ENCODE assay signal across 1 cellular context in the genomic region with DNA sequence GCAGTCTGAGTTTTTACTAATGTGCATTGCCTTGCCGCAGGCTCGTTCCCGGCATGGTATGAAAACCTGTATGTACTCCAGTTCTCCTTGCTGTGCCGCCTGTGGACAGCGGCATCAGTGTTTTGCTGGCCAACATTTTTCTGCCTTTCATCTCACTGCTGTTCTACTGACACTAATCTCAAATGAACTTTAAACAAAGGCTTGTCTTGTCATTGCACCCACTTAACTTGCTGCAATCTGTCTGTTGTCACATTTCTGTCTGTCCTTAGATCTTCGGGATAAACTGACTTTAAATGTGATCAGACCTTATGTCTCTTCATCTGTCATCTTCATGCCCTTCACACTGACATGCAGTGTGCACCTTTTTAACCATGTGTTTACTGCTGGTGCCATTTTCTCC.
TF ChIP-seq lines count a peak whose summit lies in the region.

No MANE protein-coding gene starts in this region.

TF ChIP-seq in HepG2, 621 proteins besides CTCF, POLR2A, EP300 and RAD21 (continued from another document):
- TF ChIP-seq, protein P1, sequence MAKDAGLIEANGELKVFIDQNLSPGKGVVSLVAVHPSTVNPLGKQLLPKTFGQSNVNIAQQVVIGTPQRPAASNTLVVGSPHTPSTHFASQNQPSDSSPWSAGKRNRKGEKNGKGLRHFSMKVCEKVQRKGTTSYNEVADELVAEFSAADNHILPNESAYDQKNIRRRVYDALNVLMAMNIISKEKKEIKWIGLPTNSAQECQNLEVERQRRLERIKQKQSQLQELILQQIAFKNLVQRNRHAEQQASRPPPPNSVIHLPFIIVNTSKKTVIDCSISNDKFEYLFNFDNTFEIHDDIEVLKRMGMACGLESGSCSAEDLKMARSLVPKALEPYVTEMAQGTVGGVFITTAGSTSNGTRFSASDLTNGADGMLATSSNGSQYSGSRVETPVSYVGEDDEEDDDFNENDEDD (CRISPR knock-in tag; IDR thresholded peaks at IDR 0.05; ENCODE audit: borderline replicate concordance) = no peak
- TF ChIP-seq HMGA1 (CRISPR knock-in tag; conservative IDR thresholded peaks at IDR 0.05) = no peak
- TF ChIP-seq KLF6 (CRISPR knock-in tag; IDR thresholded peaks at IDR 0.05) = no peak
- 0 out of 2 replicates have a peak, but pooled peaks have one; percentile 14 for TF ChIP-seq HOXA3 (CRISPR knock-in tag; IDR thresholded peaks at IDR 0.05)
- TF ChIP-seq ZNF256 (CRISPR knock-in tag; conservative IDR thresholded peaks at IDR 0.05) = no peak
- no peak for TF ChIP-seq MZF1 (CRISPR knock-in tag; IDR thresholded peaks at IDR 0.05; ENCODE audit: borderline replicate concordance)
- TF ChIP-seq, protein P2, sequence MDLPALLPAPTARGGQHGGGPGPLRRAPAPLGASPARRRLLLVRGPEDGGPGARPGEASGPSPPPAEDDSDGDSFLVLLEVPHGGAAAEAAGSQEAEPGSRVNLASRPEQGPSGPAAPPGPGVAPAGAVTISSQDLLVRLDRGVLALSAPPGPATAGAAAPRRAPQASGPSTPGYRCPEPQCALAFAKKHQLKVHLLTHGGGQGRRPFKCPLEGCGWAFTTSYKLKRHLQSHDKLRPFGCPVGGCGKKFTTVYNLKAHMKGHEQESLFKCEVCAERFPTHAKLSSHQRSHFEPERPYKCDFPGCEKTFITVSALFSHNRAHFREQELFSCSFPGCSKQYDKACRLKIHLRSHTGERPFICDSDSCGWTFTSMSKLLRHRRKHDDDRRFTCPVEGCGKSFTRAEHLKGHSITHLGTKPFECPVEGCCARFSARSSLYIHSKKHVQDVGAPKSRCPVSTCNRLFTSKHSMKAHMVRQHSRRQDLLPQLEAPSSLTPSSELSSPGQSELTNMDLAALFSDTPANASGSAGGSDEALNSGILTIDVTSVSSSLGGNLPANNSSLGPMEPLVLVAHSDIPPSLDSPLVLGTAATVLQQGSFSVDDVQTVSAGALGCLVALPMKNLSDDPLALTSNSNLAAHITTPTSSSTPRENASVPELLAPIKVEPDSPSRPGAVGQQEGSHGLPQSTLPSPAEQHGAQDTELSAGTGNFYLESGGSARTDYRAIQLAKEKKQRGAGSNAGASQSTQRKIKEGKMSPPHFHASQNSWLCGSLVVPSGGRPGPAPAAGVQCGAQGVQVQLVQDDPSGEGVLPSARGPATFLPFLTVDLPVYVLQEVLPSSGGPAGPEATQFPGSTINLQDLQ (CRISPR knock-in tag; IDR thresholded peaks at IDR 0.05) = no peak
- TF ChIP-seq NBN (conservative IDR thresholded peaks at IDR 0.05) = no peak
- no peak for TF ChIP-seq FOXP1 (IDR thresholded peaks at IDR 0.05)
- TF ChIP-seq FOXP1 (CRISPR knock-in tag; IDR thresholded peaks at IDR 0.05) = no peak
- TF ChIP-seq, protein P3, sequence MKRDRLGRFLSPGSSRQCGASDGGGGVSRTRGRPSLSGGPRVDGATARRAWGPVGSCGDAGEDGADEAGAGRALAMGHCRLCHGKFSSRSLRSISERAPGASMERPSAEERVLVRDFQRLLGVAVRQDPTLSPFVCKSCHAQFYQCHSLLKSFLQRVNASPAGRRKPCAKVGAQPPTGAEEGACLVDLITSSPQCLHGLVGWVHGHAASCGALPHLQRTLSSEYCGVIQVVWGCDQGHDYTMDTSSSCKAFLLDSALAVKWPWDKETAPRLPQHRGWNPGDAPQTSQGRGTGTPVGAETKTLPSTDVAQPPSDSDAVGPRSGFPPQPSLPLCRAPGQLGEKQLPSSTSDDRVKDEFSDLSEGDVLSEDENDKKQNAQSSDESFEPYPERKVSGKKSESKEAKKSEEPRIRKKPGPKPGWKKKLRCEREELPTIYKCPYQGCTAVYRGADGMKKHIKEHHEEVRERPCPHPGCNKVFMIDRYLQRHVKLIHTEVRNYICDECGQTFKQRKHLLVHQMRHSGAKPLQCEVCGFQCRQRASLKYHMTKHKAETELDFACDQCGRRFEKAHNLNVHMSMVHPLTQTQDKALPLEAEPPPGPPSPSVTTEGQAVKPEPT (CRISPR knock-in tag; IDR thresholded peaks at IDR 0.05; ENCODE audit: low read depth) = no peak
- TF ChIP-seq ZC3H4 (CRISPR knock-in tag; IDR thresholded peaks at IDR 0.05; ENCODE audit: borderline replicate concordance) = no peak
- no peak for TF ChIP-seq MAZ (IDR thresholded peaks at IDR 0.05; ENCODE audit: borderline replicate concordance, low read depth, low read length)
- TF ChIP-seq MAZ (CRISPR knock-in tag; IDR thresholded peaks at IDR 0.05; ENCODE audit: low read depth) = no peak
- TF ChIP-seq ZNF496 (CRISPR knock-in tag; IDR thresholded peaks at IDR 0.05; ENCODE audit: insufficient replicate concordance) = no peak
